ENCODE assay signal across 8 cellular contexts in genomic region chr11:113874920-113875413, GRCh38. TPM values are rescaled to one million over a fixed set of nuclear protein-coding genes. Genes with fewer than 3 reads are reported as not detected.
DNase-seq lines count a peak whose midpoint lies in the region; ATAC-seq, FAIRE-seq and TF ChIP-seq lines count a peak whose summit lies in the region.

No MANE protein-coding gene starts in this region.

- H3K9me3 ChIP-seq in A549 (no peaks in the 10 kb centered on the region), endocrine pancreas (ENCODE audit: control insufficient read depth, low read length) (no peaks in the 10 kb centered on the region), upper lobe of right lung (no peaks in the 10 kb centered on the region)

- peak overlapping the region; percentile 93 for H3K4me3 Mint-ChIP-seq in natural killer cell

- H3K4me1 ChIP-seq in A549: peaks cover 11% of the 10 kb centered on the region; the same call in 2 of the 3 replicates
- peaks cover 10% of the 10 kb centered on the region for H3K4me1 ChIP-seq in endocrine pancreas (ENCODE audit: control insufficient read depth, insufficient read depth, low read length)
- peaks cover 3% of the 10 kb centered on the region for H3K4me1 ChIP-seq in upper lobe of right lung

- peak overlapping the region; percentile 69 for H3K4me2 ChIP-seq in A549

- peak overlapping the region; percentile 68 for H3K9ac ChIP-seq in endocrine pancreas (ENCODE audit: control insufficient read depth, insufficient read depth, low read length)

- no peak for FAIRE-seq in A549 (lab: Jason Lieb, UNC)

- TF ChIP-seq RAD21 in A549 (conservative IDR thresholded peaks at IDR 0.05 in 1 of 2, IDR thresholded peaks at IDR 0.05 in 1 of 2): no peak

- H3K4me1 Mint-ChIP-seq in natural killer cell: peaks cover 57 to 58% of the 10 kb centered on the region in 2 donors

- H3K27ac ChIP-seq in A549: peak overlapping the region; percentile 82 to 96
- peak overlapping the region; percentile 76 for H3K27ac ChIP-seq in upper lobe of right lung

- no peaks in the 10 kb centered on the region for H3K36me3 ChIP-seq in endocrine pancreas (ENCODE audit: control insufficient read depth, insufficient read depth, low read length)
- no peaks in the 10 kb centered on the region for H3K36me3 ChIP-seq in upper lobe of right lung

- POLR2A ChIA-PET in A549 (lab: Yijun Ruan, JAX): interaction anchor here (0.5 to 1.6 kb wide), 6 partner anchors 10 to 1629 kb away, joined by 3 to 7 read pairs (median 3); partner anchors contain the start of gene CADM1

- no peak for TF ChIP-seq EP300 in A549 (IDR thresholded peaks at IDR 0.05)

- H3K4me3 ChIP-seq in A549 (peak overlapping the region; percentile 81), endocrine pancreas (ENCODE audit: control insufficient read depth, insufficient read depth, low read length) (peak overlapping the region; percentile 82), upper lobe of right lung (peak overlapping the region; percentile 83)

- peak in 1 of 2 experiments; percentile 31 for DNase-seq in A549 (ENCODE audit: low read depth in 1 of 2, low spot score in 1 of 2)
- no peak for DNase-seq in natural killer cell
- DNase-seq in upper lobe of right lung: no peak
- no peak for DNase-seq in NCI-H748 treated with DMSO at 0.1 percent for 48 hours (lab: John Stamatoyannopoulos, UW)

- peak; percentile 79 to 94 for ATAC-seq in A549
- ATAC-seq in GM18868 (IDR thresholded peaks at IDR 0.05; ENCODE audit: unreplicated experiment): peak; percentile 66
- peak; percentile 61 for ATAC-seq in HG03097 (IDR thresholded peaks at IDR 0.05; ENCODE audit: low FRiP score, unreplicated experiment)
- peak; percentile 79 for ATAC-seq in SK-N-SH treated with all-trans-retinoic acid at 6 μM for 48 hours
- peak; percentile 57 to 67 (median 66) for ATAC-seq in natural killer cell
- ATAC-seq in upper lobe of right lung: peak; percentile 72

- TF ChIP-seq CTCF in A549 (IDR thresholded peaks at IDR 0.05): no peak
- no peak for TF ChIP-seq CTCF in natural killer cell (IDR thresholded peaks at IDR 0.05)
- TF ChIP-seq CTCF in upper lobe of right lung (IDR thresholded peaks at IDR 0.05): peak; percentile 19

- WGBS in A549 (ENCODE audit: missing lambda C conversion rate): 2% methylated on average over 16 of the region's 35 CpGs

- intact Hi-C loops in natural killer cell (cut with micrococcal nuclease): loop anchor here (10.0 kb wide), 2 partner anchors 100 to 530 kb away; partner anchors contain the start of genes C11orf71, CLDN25, RBM7 and ZW10
- intact Hi-C loops in upper lobe of right lung (cut with DNase I): no loop called here

- H3K36me3 Mint-ChIP-seq in natural killer cell: no peaks in the 10 kb centered on the region

- no peaks in the 10 kb centered on the region for H3K27me3 Mint-ChIP-seq in natural killer cell (ENCODE audit: low read depth in 2 of 2)

- no peak for TF ChIP-seq POLR2A in A549 (IDR thresholded peaks at IDR 0.05; ENCODE audit: low read length)

- H3K9me3 Mint-ChIP-seq in natural killer cell: no peaks in the 10 kb centered on the region

- CTCF ChIA-PET in A549 (lab: Yijun Ruan, JAX): interaction anchor here (1.5 to 3.8 kb wide), 2 partner anchors 21 to 386 kb away, joined by 6 to 15 read pairs; no protein-coding TSS in a partner anchor

- no peaks in the 10 kb centered on the region for H3K27me3 ChIP-seq in endocrine pancreas (ENCODE audit: control insufficient read depth, insufficient read depth, low read length)
- no peaks in the 10 kb centered on the region for H3K27me3 ChIP-seq in upper lobe of right lung

- H3K27ac Mint-ChIP-seq in natural killer cell: peak overlapping the region; percentile 82 to 93

TF ChIP-seq in A549, 52 proteins besides CTCF, POLR2A, EP300 and RAD21:
- TF ChIP-seq KDM5A (IDR thresholded peaks at IDR 0.05) (no peak), RCOR1 (IDR thresholded peaks at IDR 0.05; ENCODE audit: low read depth, low read length) (no peak), HOXB13 (CRISPR knock-in tag; IDR thresholded peaks at IDR 0.05; ENCODE audit: low read depth) (no peak)

TF ChIP-seq in SK-N-SH treated with all-trans-retinoic acid at 6 μM for 48 hours, 23 proteins besides CTCF, POLR2A, EP300 and RAD21:
- no peak for TF ChIP-seq RARB (CRISPR knock-in tag; IDR thresholded peaks at IDR 0.05)
TF ChIP-seq in SK-N-SH treated with all-trans-retinoic acid at 6 μM for 48 hours: peak in this region for 0.

RNA-seq across cellular contexts. Expression of gene USP28, which starts 0.4 kb away (rescaled TPM):
- 31.3 and 41.7 TPM in 2 replicates for polyA plus RNA-seq in A549 (2011; rRNA removed)
- 13.5 and 15.4 TPM in 2 replicates for polyA plus RNA-seq in A549 (2012; cell fraction: cytosol; rRNA removed)
- polyA plus RNA-seq in A549 (2012; cell fraction: nucleus; rRNA removed): 9.4 and 9.6 TPM in 2 replicates
- 14.8 to 17.4 TPM (median 15.4 TPM) in 3 replicates for polyA plus RNA-seq in A549 (2017; fragmentation: RNase III; extraction: RNeasy Plus Mini Kit Qiagen cat#74134 plus additional on column Dnase treatment)
- polyA minus RNA-seq in A549 (2011; rRNA and poly(A)+ RNA removed): 19.5 and 28.8 TPM in 2 replicates
- 100 to 1,000 TPM; 118 to 160 (median 132) TPM for total RNA-seq in natural killer cell
- 28.9 TPM for total RNA-seq in upper lobe of right lung

RNA-seq across cellular contexts. Expression of gene HTR3B, which starts 29.6 kb away (rescaled TPM):
- not detected in 2 replicates for polyA plus RNA-seq in A549 (2011; rRNA removed)
- not detected in 2 replicates for polyA plus RNA-seq in A549 (2012; cell fraction: cytosol; rRNA removed)
- polyA plus RNA-seq in A549 (2012; cell fraction: nucleus; rRNA removed): not detected in 2 replicates
- polyA plus RNA-seq in A549 (2017; fragmentation: RNase III; extraction: RNeasy Plus Mini Kit Qiagen cat#74134 plus additional on column Dnase treatment): not detected in 3 replicates
- not detected in 2 replicates for polyA minus RNA-seq in A549 (2011; rRNA and poly(A)+ RNA removed)
- not detected for total RNA-seq in natural killer cell
- total RNA-seq in upper lobe of right lung: not detected
